In the genomic region with DNA sequence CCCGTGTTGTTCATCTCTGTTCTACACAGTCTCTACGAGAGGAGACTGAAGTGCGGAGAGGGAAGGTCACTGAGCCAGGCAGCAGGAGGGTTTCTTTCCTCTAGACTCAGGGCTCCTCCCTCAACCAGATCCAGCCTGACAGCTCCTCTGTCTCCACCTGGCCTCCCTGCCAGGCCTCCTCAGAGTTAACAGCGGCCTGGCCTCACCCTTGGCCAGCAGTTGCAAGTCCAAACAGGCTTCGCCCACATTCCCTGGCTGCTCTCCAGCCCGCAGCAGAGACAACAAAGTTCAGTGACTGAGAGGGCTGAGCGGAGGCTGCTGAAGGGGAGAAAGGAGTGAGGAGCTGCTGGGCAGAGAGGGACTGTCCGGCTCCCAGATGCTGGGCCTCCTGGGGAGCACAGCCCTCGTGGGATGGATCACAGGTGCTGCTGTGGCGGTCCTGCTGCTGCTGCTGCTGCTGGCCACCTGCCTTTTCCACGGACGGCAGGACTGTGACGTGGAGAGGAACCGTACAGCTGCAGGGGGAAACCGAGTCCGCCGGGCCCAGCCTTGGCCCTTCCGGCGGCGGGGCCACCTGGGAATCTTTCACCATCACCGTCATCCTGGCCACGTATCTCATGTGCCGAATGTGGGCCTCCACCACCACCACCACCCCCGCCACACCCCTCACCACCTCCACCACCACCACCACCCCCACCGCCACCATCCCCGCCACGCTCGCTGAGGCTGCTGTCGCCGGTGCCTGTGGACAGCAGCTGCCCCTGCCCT, we compare ENCODE assay signal across 8 cellular contexts. TPM values are rescaled to one million over a fixed set of nuclear protein-coding genes. Genes with fewer than 3 reads are reported as not detected.
DNase-seq lines count a peak whose midpoint lies in the region; ATAC-seq and TF ChIP-seq lines count a peak whose summit lies in the region.

A gene (plus strand): TSS at position 291 of the 768 bp plus-strand sequence. CDS start 86 bp downstream, at position 377.

- DNase-seq in AG04450 (ENCODE audit: low read depth, low spot score) (peak; percentile 88), MG63 (peak; percentile 100), T47D (ENCODE audit: low read depth in 1 of 2, low spot score in 1 of 2) (peak; percentile 47 to 90), left colon (peak; percentile 95 to 98), D341Med (ENCODE audit: low spot score) (no peak), MV-4-11 (lab: John Stamatoyannopoulos, UW) (no peak)
- no peak for DNase-seq in activated naive CD4-positive, alpha-beta T cell treated with anti-CD3 and anti-CD28 coated beads, Interleukin-2, amount 50 U/mL, for 16 hours

- H3K9me3 ChIP-seq in AG04450 (ENCODE audit: control insufficient read depth, insufficient read depth, low read length) (no peaks in the 10 kb centered on the region; the same call in 1 of the 2 replicates), MG63 (no peaks in the 10 kb centered on the region)

- H3K36me3 ChIP-seq in MG63, result peaks cover 37% of the 10 kb centered on the region

- H3K27ac ChIP-seq in AG04450 (ENCODE audit: low read depth, low read length), result peak within 1 kb of the TSS; percentile 97
- peak within 1 kb of the TSS; percentile 19 for H3K27ac ChIP-seq in temporal lobe (ENCODE audit: low read depth, low read length)

- POLR2A ChIA-PET in AG04450 (lab: Yijun Ruan, JAX), result interaction anchor here (0.6 to 3.1 kb wide), 11 partner anchors 13 to 353 kb away, joined by 3 to 25 read pairs (median 4); a partner anchor contains a TSS

- in situ Hi-C loops in T47D (cut with HindIII; ENCODE audit: low pct_unique_long_range_greater_than_20kb, low sequenced_read_pairs), result no loop called here

- intact Hi-C loops in left colon (cut with DNase I, micrococcal nuclease), result no loop called here

- peak; percentile 76 for ATAC-seq in left colon

- no peaks in the 10 kb centered on the region for H3K27me3 ChIP-seq in AG04450 (ENCODE audit: control insufficient read depth, insufficient read depth, low read length)
- H3K27me3 ChIP-seq in MG63, result no peaks in the 10 kb centered on the region

- H3K4me3 ChIP-seq in AG04450 (ENCODE audit: low read depth, low read length) (peak within 1 kb of the TSS; percentile 34; the same call in 1 of the 2 replicates), MG63 (peak within 1 kb of the TSS; percentile 56)

- TF ChIP-seq CTCF in AG04450 (IDR thresholded peaks at IDR 0.05; ENCODE audit: low read depth, low read length), result no peak

- CTCF ChIA-PET in AG04450 (lab: Charles Lee), result interaction anchor here (0.5 to 13.6 kb wide), 9 partner anchors 18 to 116 kb away, joined by 3 to 153 read pairs (median 3); no protein-coding TSS in a partner anchor

RNA-seq across cellular contexts. Expression of the gene that starts here (rescaled TPM):
- polyA plus RNA-seq in AG04450 (2011; rRNA removed), result 2.7 and 3.0 TPM in 2 replicates
- 1.3 and 2.8 TPM in 2 replicates for polyA minus RNA-seq in AG04450 (2011; rRNA and poly(A)+ RNA removed)
- 95.0 and 617 TPM in 2 replicates for total RNA-seq in MG63 (2014; rRNA removed; shearing (Covaris generic); ENCODE audit: low replicate concordance)
- total RNA-seq in left colon (10 to 100 TPM; 17.4 to 58.7 TPM), temporal lobe (not detected)

Comparison
In these comparisons a context has a peak if more than half of its experiments do, and no peak if none do; other contexts are left out.
1. RNA of the gene that starts here (total RNA-seq): 95.0 to 617 TPM in MG63 and 17.4 to 58.7 TPM in left colon; not detected in temporal lobe (single experiment); every median in the first group is over 10 times any median in the second.
2. DNase-seq: peak in AG04450 (single experiment), MG63 (single experiment), T47D (2 of 2) and left colon (2 of 2); none in D341Med (single experiment), activated naive CD4-positive, alpha-beta T cell treated with anti-CD3 and anti-CD28 coated beads, Interleukin-2, amount 50 U/mL, for 16 hours (single experiment) and MV-4-11 (single experiment).